8 cellular contexts compared by ENCODE assay signal in genomic region chr15:40594429-40594836, GRCh38. TPM values are rescaled to one million over a fixed set of nuclear protein-coding genes. Genes with fewer than 3 reads are reported as not detected.
A peak's percentile ranks its signal among the peaks of the same experiment; 100 is the strongest.
DNase-seq lines count a peak whose midpoint lies in the region; ATAC-seq and TF ChIP-seq lines count a peak whose summit lies in the region.

No MANE protein-coding gene starts in this region.

- TF ChIP-seq CTCF in dorsolateral prefrontal cortex (IDR thresholded peaks at IDR 0.05 in 54 of 56, conservative IDR thresholded peaks at IDR 0.05 in 2 of 56; ENCODE audit: low read depth in 1 of 56, partially characterized antibody in 56 of 56): peak in 3 of 56 donors; percentile 2 to 11 (median 6)
- no peak for TF ChIP-seq CTCF in uterus (IDR thresholded peaks at IDR 0.05)

- peaks cover 0 to 15% (median 0%) of the 10 kb centered on the region in 45 donors for H3K27me3 ChIP-seq in dorsolateral prefrontal cortex
- no peaks in the 10 kb centered on the region for H3K27me3 ChIP-seq in mesenchymal stem cell (ENCODE audit: control insufficient read depth in 1 of 2, insufficient read depth in 1 of 2, low read length in 2 of 2)
- peaks cover 0 to 7% of the 10 kb centered on the region in 2 donors for H3K27me3 ChIP-seq in uterus

- no peak overlapping the region for H2BK5ac ChIP-seq in mesenchymal stem cell (ENCODE audit: low read depth, low read length, poor library complexity, severe bottlenecking)

- peak overlapping the region; percentile 94 for H3K4me2 ChIP-seq in mesenchymal stem cell (ENCODE audit: low read length, poor library complexity, severe bottlenecking)

- peak overlapping the region; percentile 50 to 89 (median 72) for H3K4me3 ChIP-seq in dorsolateral prefrontal cortex
- peak overlapping the region; percentile 91 to 97 for H3K4me3 ChIP-seq in mesenchymal stem cell (ENCODE audit: insufficient read depth in 1 of 2, low read depth in 1 of 2, low read length in 2 of 2)
- H3K4me3 ChIP-seq in uterus: peak overlapping the region; percentile 44 to 57

- no peak overlapping the region for H2BK12ac ChIP-seq in mesenchymal stem cell (ENCODE audit: low read length in 2 of 2)

- peak; percentile 43 for ATAC-seq in GM21447 (IDR thresholded peaks at IDR 0.05; ENCODE audit: unreplicated experiment)

- peaks cover 16% of the 10 kb centered on the region for H3K79me1 ChIP-seq in mesenchymal stem cell (replicated peaks; ENCODE audit: low read length, poor library complexity, severe bottlenecking)

- WGBS in mesenchymal stem cell: 1% methylated on average over 28 of the region's 31 CpGs

- H2BK15ac ChIP-seq in mesenchymal stem cell (ENCODE audit: low read depth, poor library complexity, severe bottlenecking): no peak overlapping the region

- no peak overlapping the region for H4K8ac ChIP-seq in mesenchymal stem cell (ENCODE audit: low read length)

- no peaks in the 10 kb centered on the region for H3K9me3 ChIP-seq in mesenchymal stem cell (ENCODE audit: control insufficient read depth, low read length)
- H3K9me3 ChIP-seq in uterus: no peaks in the 10 kb centered on the region

- peak overlapping the region in 1 of 2 experiments; percentile 62 for H3K18ac ChIP-seq in mesenchymal stem cell (ENCODE audit: low read depth in 1 of 2, low read length in 2 of 2)

- H3K27ac ChIP-seq in dorsolateral prefrontal cortex: peak overlapping the region in 9 of 59 donors; percentile 91 to 98 (median 95)
- peak overlapping the region; percentile 99 for H3K27ac ChIP-seq in mesenchymal stem cell (ENCODE audit: low read length, poor library complexity, severe bottlenecking)
- H3K27ac ChIP-seq in uterus: peak overlapping the region; percentile 91 to 92

- DNase-seq in T-helper 1 cell: no peak
- peak; percentile 54 for DNase-seq in HK-2 (ENCODE audit: unreplicated experiment)
- peak; percentile 58 for DNase-seq in RPMI8226
- DNase-seq in dorsolateral prefrontal cortex: peak in 2 of 10 donors; percentile 6 to 51
- DNase-seq in mesenchymal stem cell: peak; percentile 76
- peak in 1 of 2 donors; percentile 20 for DNase-seq in uterus

- H3K4me3 Mint-ChIP-seq in T-helper 1 cell treated with Interleukin-12 subunit alpha and Interleukin-12 subunit beta and Interleukin-4 antibody, amounts not matched to agents 30 μg/mL and 1 μg/mL, for 36 hours: peak overlapping the region; percentile 99

- no peak overlapping the region for H3K23ac ChIP-seq in mesenchymal stem cell (ENCODE audit: low read length in 2 of 2)

- peaks cover 32% of the 10 kb centered on the region for H3K4me1 Mint-ChIP-seq in T-helper 1 cell treated with Interleukin-12 subunit alpha and Interleukin-12 subunit beta and Interleukin-4 antibody, amounts not matched to agents 30 μg/mL and 1 μg/mL, for 36 hours (ENCODE audit: low read depth)

- peak overlapping the region; percentile 99 for H3K27ac Mint-ChIP-seq in T-helper 1 cell treated with Interleukin-12 subunit alpha and Interleukin-12 subunit beta and Interleukin-4 antibody, amounts not matched to agents 30 μg/mL and 1 μg/mL, for 36 hours

- H3K27me3 Mint-ChIP-seq in T-helper 1 cell treated with Interleukin-12 subunit alpha and Interleukin-12 subunit beta and Interleukin-4 antibody, amounts not matched to agents 30 μg/mL and 1 μg/mL, for 36 hours (ENCODE audit: low read depth): no peaks in the 10 kb centered on the region

- H3K9me3 Mint-ChIP-seq in T-helper 1 cell treated with Interleukin-12 subunit alpha and Interleukin-12 subunit beta and Interleukin-4 antibody, amounts not matched to agents 30 μg/mL and 1 μg/mL, for 36 hours: no peaks in the 10 kb centered on the region

- no peak overlapping the region for H2BK120ac ChIP-seq in mesenchymal stem cell (ENCODE audit: low read depth, low read length)

- intact Hi-C loops in dorsolateral prefrontal cortex (cut with DNase I) (loop anchor here in 1 of 2 donors (2.0 to 10.0 kb wide), 2 partner anchors 160 to 300 kb away; partner anchors contain the start of genes RMDN3 and VPS18), uterus (cut with DNase I; ENCODE audit: low total_unique reads) (no loop called here)

- H3K4me1 ChIP-seq in mesenchymal stem cell (ENCODE audit: control insufficient read depth, insufficient read depth, low read depth, low read length): peaks cover 2% of the 10 kb centered on the region
- peaks cover 0 to 5% of the 10 kb centered on the region in 2 donors for H3K4me1 ChIP-seq in uterus

- peak overlapping the region; percentile 99 for H3K9ac ChIP-seq in mesenchymal stem cell (ENCODE audit: low read length)

- no peak for TF ChIP-seq POLR2A in uterus (IDR thresholded peaks at IDR 0.05)

- no peak overlapping the region for H4K91ac ChIP-seq in mesenchymal stem cell (ENCODE audit: low read length)

- H3K14ac ChIP-seq in mesenchymal stem cell (ENCODE audit: low read length in 2 of 2): no peak overlapping the region

- H3K4ac ChIP-seq in mesenchymal stem cell (ENCODE audit: low read depth in 1 of 2, low read length in 2 of 2): no peak overlapping the region

- H2AFZ ChIP-seq in mesenchymal stem cell (ENCODE audit: low read depth, low read length): peak overlapping the region; percentile 97

- no peaks in the 10 kb centered on the region for H3K36me3 ChIP-seq in mesenchymal stem cell (ENCODE audit: control insufficient read depth in 1 of 2, insufficient read depth in 2 of 2, low read depth in 1 of 2, low read length in 2 of 2)
- H3K36me3 ChIP-seq in uterus: no peaks in the 10 kb centered on the region

- H3K36me3 Mint-ChIP-seq in T-helper 1 cell treated with Interleukin-12 subunit alpha and Interleukin-12 subunit beta and Interleukin-4 antibody, amounts not matched to agents 30 μg/mL and 1 μg/mL, for 36 hours (ENCODE audit: low read depth): no peaks in the 10 kb centered on the region

- no peak overlapping the region for H2AK5ac ChIP-seq in mesenchymal stem cell (ENCODE audit: low read length, severe bottlenecking)

RNA-seq across cellular contexts. Expression of gene KNL1, which starts 0.4 kb away (rescaled TPM):
- total RNA-seq in dorsolateral prefrontal cortex (1 to 10 TPM in 13 of 120 experiments, under 1 TPM in 95, not detected in 12; 0.04 to 2.4 (median 0.44) TPM), uterus (10 to 100 TPM in 1 of 4 donors, under 1 TPM in 2, not detected in 1; 0.26 to 33.5 (median 0.55) TPM)
- polyA plus RNA-seq in mesenchymal stem cell (2013, experiment 1 of 2): 2.0 TPM
- polyA plus RNA-seq in mesenchymal stem cell (2013, experiment 2 of 2): 1.6 TPM

RNA-seq across cellular contexts. Expression of gene RPUSD2, which starts 25.3 kb away (rescaled TPM):
- total RNA-seq in dorsolateral prefrontal cortex (10 to 100 TPM in 59 of 120 experiments, 1 to 10 TPM in 61; 5.5 to 15.5 (median 10.0) TPM), uterus (10 to 100 TPM in 1 of 4 donors, 1 to 10 TPM in 1, under 1 TPM in 2; 0.29 to 18.6 (median 5.0) TPM)
- polyA plus RNA-seq in mesenchymal stem cell (2013, experiment 1 of 2): 4.9 TPM
- 5.6 TPM for polyA plus RNA-seq in mesenchymal stem cell (2013, experiment 2 of 2)

RNA-seq across cellular contexts. Expression of gene CCDC32, which starts 29.6 kb away (rescaled TPM):
- total RNA-seq in dorsolateral prefrontal cortex (10 to 100 TPM; 15.7 to 49.5 (median 30.0) TPM), uterus (10 to 100 TPM; 18.2 to 39.3 (median 29.3) TPM)
- polyA plus RNA-seq in mesenchymal stem cell (2013, experiment 1 of 2): 26.2 TPM
- 27.6 TPM for polyA plus RNA-seq in mesenchymal stem cell (2013, experiment 2 of 2)

Comparison
In these comparisons a context has a peak if more than half of its experiments do, and no peak if none do; other contexts are left out.
1. DNase-seq: peak in HK-2 (single experiment), RPMI8226 (single experiment) and mesenchymal stem cell (single experiment); none in T-helper 1 cell (0 of 5).
2. Peak in every context shown above with its lines, with median percentiles within 50 percentile points of each other: H3K4me3 ChIP-seq.